ENCODE assay signal across 8 cellular contexts in the genomic region with DNA sequence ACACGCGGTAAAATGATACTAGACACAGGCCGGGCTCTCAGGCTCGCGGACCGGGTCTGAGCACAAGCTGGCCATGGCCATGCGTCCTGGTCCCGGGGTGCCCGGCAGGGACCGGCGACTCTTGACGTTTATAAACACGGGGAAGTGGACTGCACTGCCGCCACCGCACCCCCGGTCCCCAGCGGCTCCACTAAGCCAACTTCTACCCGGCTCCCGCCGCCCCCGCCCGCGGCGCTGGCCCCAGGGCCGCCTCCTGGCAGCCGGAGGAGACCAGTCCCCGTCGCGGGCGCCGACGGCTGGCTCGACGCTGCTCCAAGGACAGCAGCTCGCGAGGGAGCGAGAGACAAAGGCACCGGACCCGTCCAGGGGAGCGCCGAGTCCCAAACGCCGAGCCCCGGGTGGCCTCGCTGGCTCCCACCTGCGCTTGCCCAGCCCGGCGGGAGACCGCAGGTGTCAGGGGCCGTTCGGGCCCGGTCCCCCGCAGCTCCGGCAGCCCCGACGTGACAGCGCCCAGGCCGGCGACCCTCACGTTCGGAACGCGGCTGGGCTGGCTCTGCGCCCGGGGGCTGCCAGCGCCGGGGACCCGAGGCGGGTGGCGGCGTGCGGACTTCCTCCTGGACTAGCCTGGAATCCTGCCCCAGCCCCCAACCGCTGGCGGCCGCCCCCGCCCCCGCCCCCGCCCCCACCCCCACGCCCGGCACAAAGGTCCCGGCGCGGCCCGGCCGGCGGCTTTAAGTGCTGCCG. TPM values are rescaled to one million over a fixed set of nuclear protein-coding genes. Genes with fewer than 3 reads are reported as not detected.
DNase-seq lines count a peak whose midpoint lies in the region; ATAC-seq and TF ChIP-seq lines count a peak whose summit lies in the region.

No MANE protein-coding gene starts in this region.

- H3K27ac ChIP-seq in CD4-positive, alpha-beta memory T cell (ENCODE audit: low read depth, low read length), result peak overlapping the region; percentile 69
- H3K27ac ChIP-seq in HUES6 (ENCODE audit: low read depth, low read length), result peak overlapping the region; percentile 93
- peak overlapping the region; percentile 96 for H3K27ac ChIP-seq in epithelial cell of prostate
- H3K27ac ChIP-seq in testis, result peak overlapping the region; percentile 86 to 94

- no peaks in the 10 kb centered on the region for H3K27me3 ChIP-seq in CD4-positive, alpha-beta memory T cell (ENCODE audit: insufficient read depth, low read length)
- H3K27me3 ChIP-seq in HUES6 (ENCODE audit: control insufficient read depth, insufficient read depth, low read length) (no peaks in the 10 kb centered on the region), mucosa of stomach (ENCODE audit: control insufficient read depth, insufficient read depth, low read length) (no peaks in the 10 kb centered on the region), testis (no peaks in the 10 kb centered on the region)

- CTCF ChIA-PET in CD4-positive, alpha-beta memory T cell (lab: Charles Lee; ENCODE audit: partially characterized antibody), result interaction anchor here (1.1 to 5.3 kb wide), 6 partner anchors 10 to 201 kb away, joined by 3 to 25 read pairs (median 4); no protein-coding TSS in a partner anchor
- CTCF ChIA-PET in activated CD8-positive, alpha-beta T cell treated with anti-CD3 and anti-CD28 coated beads for 36 hours (lab: Charles Lee), result interaction anchor here (1.0 to 1.7 kb wide), 2 partner anchors 24 to 27 kb away, joined by 3 to 6 read pairs; no protein-coding TSS in a partner anchor

- peaks cover 20 to 43% of the 10 kb centered on the region in 2 donors for H3K36me3 Mint-ChIP-seq in CD4-positive, alpha-beta memory T cell
- peaks cover 1% of the 10 kb centered on the region for H3K36me3 Mint-ChIP-seq in activated CD8-positive, alpha-beta T cell treated with anti-CD3 and anti-CD28 coated beads for 36 hours (ENCODE audit: low read depth)

- no peaks in the 10 kb centered on the region for H3K27me3 Mint-ChIP-seq in CD4-positive, alpha-beta memory T cell
- no peaks in the 10 kb centered on the region for H3K27me3 Mint-ChIP-seq in activated CD8-positive, alpha-beta T cell treated with anti-CD3 and anti-CD28 coated beads for 36 hours

- H3K9me3 ChIP-seq in CD4-positive, alpha-beta memory T cell (ENCODE audit: control insufficient read depth in 1 of 2, low read length in 2 of 2), result no peaks in the 10 kb centered on the region
- H3K9me3 ChIP-seq in HUES6 (ENCODE audit: control insufficient read depth, insufficient read depth, low read depth, low read length) (no peaks in the 10 kb centered on the region), mucosa of stomach (ENCODE audit: control insufficient read depth, low read length) (no peaks in the 10 kb centered on the region), testis (no peaks in the 10 kb centered on the region)

- peak overlapping the region; percentile 65 to 94 (median 91) for H3K27ac Mint-ChIP-seq in CD4-positive, alpha-beta memory T cell
- H3K27ac Mint-ChIP-seq in activated CD8-positive, alpha-beta T cell treated with anti-CD3 and anti-CD28 coated beads for 36 hours, result peak overlapping the region; percentile 76

- H3K9ac ChIP-seq in HUES6 (ENCODE audit: low read length) (peak overlapping the region; percentile 97), mucosa of stomach (ENCODE audit: low read length) (peak overlapping the region; percentile 94)

- peaks cover 49 to 66% (median 54%) of the 10 kb centered on the region in 4 donors for H3K4me1 Mint-ChIP-seq in CD4-positive, alpha-beta memory T cell
- peaks cover 59% of the 10 kb centered on the region for H3K4me1 Mint-ChIP-seq in activated CD8-positive, alpha-beta T cell treated with anti-CD3 and anti-CD28 coated beads for 36 hours (ENCODE audit: low read depth)

- peaks cover 43% of the 10 kb centered on the region for H3K4me1 ChIP-seq in CD4-positive, alpha-beta memory T cell (ENCODE audit: insufficient read depth, low read length)
- H3K4me1 ChIP-seq in HUES6 (ENCODE audit: control insufficient read depth, insufficient read depth, low read length) (peaks cover 66% of the 10 kb centered on the region), mucosa of stomach (ENCODE audit: control insufficient read depth, insufficient read depth, low read length) (peaks cover 36% of the 10 kb centered on the region), testis (peaks cover 22% of the 10 kb centered on the region)

- H3K9me3 Mint-ChIP-seq in CD4-positive, alpha-beta memory T cell, result no peaks in the 10 kb centered on the region
- H3K9me3 Mint-ChIP-seq in activated CD8-positive, alpha-beta T cell treated with anti-CD3 and anti-CD28 coated beads for 36 hours, result no peaks in the 10 kb centered on the region

- no peak for TF ChIP-seq CTCF in activated CD8-positive, alpha-beta T cell treated with anti-CD3 and anti-CD28 coated beads for 36 hours (IDR thresholded peaks at IDR 0.05)
- no peak for TF ChIP-seq CTCF in testis (IDR thresholded peaks at IDR 0.05)

- no peak for TF ChIP-seq POLR2A in testis (IDR thresholded peaks at IDR 0.05)

- peak overlapping the region; percentile 37 to 80 for H3K4me3 ChIP-seq in CD4-positive, alpha-beta memory T cell (ENCODE audit: low read length in 2 of 2)
- peak overlapping the region; percentile 73 for H3K4me3 ChIP-seq in HUES6 (ENCODE audit: low read depth, low read length)
- H3K4me3 ChIP-seq in mucosa of stomach (ENCODE audit: low read length), result peak overlapping the region; percentile 23
- H3K4me3 ChIP-seq in testis, result peak overlapping the region; percentile 93 to 96

- whole genome bisulfite sequencing in testis, 2 donors, result 1% methylated on average over 8 to 45 of the region's 87 CpGs

- peak overlapping the region; percentile 85 to 96 (median 89) for H3K4me3 Mint-ChIP-seq in CD4-positive, alpha-beta memory T cell
- peak overlapping the region; percentile 75 for H3K4me3 Mint-ChIP-seq in activated CD8-positive, alpha-beta T cell treated with anti-CD3 and anti-CD28 coated beads for 36 hours

- intact Hi-C loops in CD4-positive, alpha-beta memory T cell (cut with micrococcal nuclease), result loop anchor here (1.0 to 5.0 kb wide), 6 partner anchors 9 to 579 kb away; no protein-coding TSS in a partner anchor
- intact Hi-C loops in activated CD8-positive, alpha-beta T cell treated with anti-CD3 and anti-CD28 coated beads for 36 hours (cut with micrococcal nuclease), result no loop called here
- intact Hi-C loops in testis (cut with DNase I; ENCODE audit: low total_unique reads), result no loop called here

- ATAC-seq in GM21390 (IDR thresholded peaks at IDR 0.05; ENCODE audit: unreplicated experiment), result peak; percentile 26
- ATAC-seq in activated CD8-positive, alpha-beta T cell treated with anti-CD3 and anti-CD28 coated beads for 36 hours, result peak; percentile 25

- H3K36me3 ChIP-seq in CD4-positive, alpha-beta memory T cell (ENCODE audit: insufficient read depth, low read length), result no peaks in the 10 kb centered on the region
- H3K36me3 ChIP-seq in HUES6 (ENCODE audit: control insufficient read depth, insufficient read depth, low read length), result peaks cover 5% of the 10 kb centered on the region; the same call in 1 of the 2 replicates
- no peaks in the 10 kb centered on the region for H3K36me3 ChIP-seq in mucosa of stomach (ENCODE audit: control insufficient read depth, insufficient read depth, low read length)
- H3K36me3 ChIP-seq in testis (ENCODE audit: low read depth, missing control alignments), result no peaks in the 10 kb centered on the region

- POLR2A ChIA-PET in CD4-positive, alpha-beta memory T cell (lab: Charles Lee; ENCODE audit: partially characterized antibody), result interaction anchor here (0.9 to 10.4 kb wide), 24 partner anchors 10 to 613 kb away, joined by 3 to 131 read pairs (median 6); partner anchors contain the start of gene EPC1
- POLR2A ChIA-PET in activated CD8-positive, alpha-beta T cell treated with anti-CD3 and anti-CD28 coated beads for 36 hours (lab: Charles Lee), result interaction anchor here (1.1 to 1.3 kb wide), 5 partner anchors 13 to 624 kb away, joined by 3 to 9 read pairs (median 3); no protein-coding TSS in a partner anchor

- peak in 3 of 5 donors; percentile 28 to 50 (median 35) for DNase-seq in CD4-positive, alpha-beta memory T cell
- peak; percentile 60 for DNase-seq in activated CD8-positive, alpha-beta T cell treated with anti-CD3 and anti-CD28 coated beads for 36 hours
- no peak for DNase-seq in epithelial cell of prostate (ENCODE audit: low read depth, low spot score)
- DNase-seq in testis, result peak; percentile 59
- DNase-seq in H4 (ENCODE audit: low spot score), result no peak

RNA-seq across cellular contexts. Expression of gene ITGB1, which starts 0.5 kb away (rescaled TPM):
- total RNA-seq in CD4-positive, alpha-beta memory T cell, result 100 to 1,000 TPM; 420 to 435 TPM
- polyA plus RNA-seq in CD4-positive, alpha-beta memory T cell, result 100 to 1,000 TPM; 634 to 758 TPM
- 10 to 100 TPM; 45.1 to 45.4 TPM for total RNA-seq in activated CD8-positive, alpha-beta T cell treated with anti-CD3 and anti-CD28 coated beads for 36 hours
- total RNA-seq in testis, result 100 to 1,000 TPM; 158 to 189 TPM
- 175 TPM for polyA plus RNA-seq in testis (ENCODE audit: insufficient read depth, low read depth, low replicate concordance)
- 650 and 683 TPM in 2 replicates for total RNA-seq in H4 (2014; rRNA removed; shearing (Covaris generic))

Comparison
In these comparisons a context has a peak if more than half of its experiments do, and no peak if none do; other contexts are left out.
1. DNase-seq: peak in CD4-positive, alpha-beta memory T cell (3 of 5), activated CD8-positive, alpha-beta T cell treated with anti-CD3 and anti-CD28 coated beads for 36 hours (single experiment) and testis (single experiment); none in epithelial cell of prostate (single experiment) and H4 (single experiment).
2. H3K4me3 ChIP-seq: peak in every context shown above with its lines; median percentile 94 in testis; 73 in HUES6; 58 in CD4-positive, alpha-beta memory T cell; 23 in mucosa of stomach.
3. Peak in every context shown above with its lines, with median percentiles within 50 percentile points of each other: H3K27ac ChIP-seq.